ENCODE assay signal across 9 cellular contexts in genomic region chr17:43530303-43531081, GRCh38. TPM values are rescaled to one million over a fixed set of nuclear protein-coding genes. Genes with fewer than 3 reads are reported as not detected.
DNase-seq lines count a peak whose midpoint lies in the region; ATAC-seq, FAIRE-seq and TF ChIP-seq lines count a peak whose summit lies in the region.
"Had no signal": no experiment of that assay in that cellular context is flagged by ENCODE, and none has a peak within 500 bp of the region (broad histone marks: within the 10 kb centered on the region; RNA-seq: fewer than 3 reads in every experiment).

No MANE protein-coding gene starts in this region.

- DNase-seq in H4 (ENCODE audit: low spot score) (peak; percentile 81), NCI-H82 (lab: John Stamatoyannopoulos, UW) (peak; percentile 91), fibroblast of peridontal ligament (ENCODE audit: extremely low read depth) (peak; percentile 77), non-pigmented ciliary epithelial cell (ENCODE audit: low read depth) (peak; percentile 73), D721Med (ENCODE audit: insufficient read length, low spot score) (no peak), GM12891 (ENCODE audit: insufficient read length, low spot score) (no peak), GOT3 (lab: John Stamatoyannopoulos, UW) (no peak)

- FAIRE-seq in D721Med (lab: Jason Lieb, UNC): no peak
- FAIRE-seq in GM12891 (lab: Jason Lieb, UNC): no peak
- FAIRE-seq: islet of Langerhans had no signal

- no peak for ATAC-seq in HG03097 (IDR thresholded peaks at IDR 0.05; ENCODE audit: low FRiP score, unreplicated experiment)

- no peak for TF ChIP-seq POLR2A in GM12891 (IDR thresholded peaks at IDR 0.05; ENCODE audit: low read depth, low read length)

- no peak for TF ChIP-seq CTCF in D721Med (IDR thresholded peaks at IDR 0.05; ENCODE audit: insufficient read depth, missing control alignments)

TF ChIP-seq in GM12891, 5 proteins besides CTCF, POLR2A, EP300 and RAD21:
- no peak for TF ChIP-seq SPI1 (IDR thresholded peaks at IDR 0.05; ENCODE audit: low read depth, low read length)
- TF ChIP-seq PAX5 (IDR thresholded peaks at IDR 0.05; ENCODE audit: insufficient read depth, low read length, severe bottlenecking): no peak
- TF ChIP-seq TAF1 (IDR thresholded peaks at IDR 0.05; ENCODE audit: low read depth, low read length): no peak
- no peak for TF ChIP-seq POU2F2 (IDR thresholded peaks at IDR 0.05; ENCODE audit: low read depth, low read length)
- no peak for TF ChIP-seq POLR2AphosphoS5 (IDR thresholded peaks at IDR 0.05; ENCODE audit: low read depth, low read length)

RNA-seq across cellular contexts. Expression of gene ETV4, which starts 15.6 kb away (rescaled TPM):
- total RNA-seq in H4 (2014; rRNA removed; shearing (Covaris generic)): 8.1 and 8.9 TPM in 2 replicates
- polyA plus RNA-seq in GM12891 (2012; ENCODE audit: low read depth, missing spikeins): 5.6 TPM

RNA-seq across cellular contexts. Expression of gene DHX8, which starts 46.7 kb away (rescaled TPM):
- 32.9 and 36.9 TPM in 2 replicates for total RNA-seq in H4 (2014; rRNA removed; shearing (Covaris generic))
- 16.5 TPM for polyA plus RNA-seq in GM12891 (2012; ENCODE audit: low read depth, missing spikeins)

Comparison
In these comparisons a context has a peak if more than half of its experiments do, and no peak if none do; other contexts are left out.
1. DNase-seq: peak in H4 (single experiment), NCI-H82 (single experiment), fibroblast of peridontal ligament (single experiment) and non-pigmented ciliary epithelial cell (single experiment); none in D721Med (single experiment), GM12891 (single experiment) and GOT3 (single experiment).